Comparison of ENCODE assay signal across 16 cellular contexts in genomic region chrX:20454117-20454516, GRCh38.
DNase-seq lines count a peak whose midpoint lies in the region; ATAC-seq and TF ChIP-seq lines count a peak whose summit lies in the region.
"Had no signal": no experiment of that assay in that cellular context is flagged by ENCODE, and none has a peak within 500 bp of the region (broad histone marks: within the 10 kb centered on the region; RNA-seq: fewer than 3 reads in every experiment).

No MANE protein-coding gene starts in this region.

- peak overlapping the region; percentile 7 to 91 for H3K27ac Mint-ChIP-seq in effector memory CD8-positive, alpha-beta T cell
- H3K27ac Mint-ChIP-seq: brain had no signal

- no peaks in the 10 kb centered on the region for H3K36me3 Mint-ChIP-seq in effector memory CD8-positive, alpha-beta T cell (ENCODE audit: insufficient read depth)
- H3K36me3 Mint-ChIP-seq: brain had no signal

- no peaks in the 10 kb centered on the region for H3K27me3 ChIP-seq in SJSA1 (replicated peaks)
- no peaks in the 10 kb centered on the region for H3K27me3 ChIP-seq in body of pancreas
- H3K27me3 ChIP-seq: SJCRH30 had no signal

- WGBS in body of pancreas, 2 donors, result 53 to 72% methylated on average over 3 of the region's 3 CpGs

- H3K4me3 ChIP-seq in SJSA1, result no peak overlapping the region
- no peak overlapping the region for H3K4me3 ChIP-seq in body of pancreas
- H3K4me3 ChIP-seq: psoas muscle, SJCRH30 had no signal

- TF ChIP-seq CTCF in body of pancreas (IDR thresholded peaks at IDR 0.05), result no peak

- H3K4me3 Mint-ChIP-seq in effector memory CD8-positive, alpha-beta T cell, result peak overlapping the region; percentile 9 to 45
- H3K4me3 Mint-ChIP-seq: brain had no signal

- no peak for TF ChIP-seq POLR2A in body of pancreas (IDR thresholded peaks at IDR 0.05)

- H3K4me1 Mint-ChIP-seq in effector memory CD8-positive, alpha-beta T cell (ENCODE audit: low read depth in 2 of 2), result peaks cover 16 to 26% of the 10 kb centered on the region in 2 donors
- H3K4me1 Mint-ChIP-seq: brain had no signal

- H3K27me3 Mint-ChIP-seq in effector memory CD8-positive, alpha-beta T cell, result no peaks in the 10 kb centered on the region
- H3K27me3 Mint-ChIP-seq: brain had no signal

- H3K27ac ChIP-seq in SJSA1 (no peak overlapping the region), body of pancreas (no peak overlapping the region)
- H3K27ac ChIP-seq: psoas muscle, SJCRH30 had no signal

- intact Hi-C loops in body of pancreas (cut with DNase I), result no loop called here

- DNase-seq in stimulated activated CD4-positive, alpha-beta T cell treated with anti-CD3 and anti-CD28 coated beads, Interleukin-4, amount 100 ng/mL, for 24 hours, result peak; percentile 6
- no peak for DNase-seq in stimulated activated CD4-positive, alpha-beta T cell treated with anti-CD3 and anti-CD28 coated beads, Interleukin-2, amount 100 ng/mL, for 48 hours
- peak; percentile 26 to 42 for DNase-seq in SJSA1 (ENCODE audit: low read depth in 1 of 2, low spot score in 2 of 2)
- no peak for DNase-seq in effector memory CD8-positive, alpha-beta T cell
- DNase-seq in epidermal melanocyte (ENCODE audit: insufficient read length, low spot score), result no peak
- no peak for DNase-seq in DMS 273 treated with DMSO at 0.1 percent for 48 hours (lab: John Stamatoyannopoulos, UW)
- DNase-seq in NCI-H2227 treated with DMSO at 0.1 percent for 48 hours (lab: John Stamatoyannopoulos, UW), result no peak
- DNase-seq in body of pancreas, result no peak
- DNase-seq: DMS79 treated with DMSO at 0.1 percent for 48 hours; left cardiac atrium; NCI-H2081; NCI-H774; psoas muscle; SJCRH30; stimulated activated CD8-positive, alpha-beta memory T cell treated with anti-CD3 and anti-CD28 coated beads, Interleukin-4, amount 100 ng/mL, for 48 hours had no signal

- H3K9me3 Mint-ChIP-seq in effector memory CD8-positive, alpha-beta T cell, result no peaks in the 10 kb centered on the region

- H3K9me3 ChIP-seq in SJSA1 (replicated peaks) (no peaks in the 10 kb centered on the region), body of pancreas (no peaks in the 10 kb centered on the region)
- H3K9me3 ChIP-seq: psoas muscle, SJCRH30 had no signal

- ATAC-seq in effector memory CD8-positive, alpha-beta T cell (replicated peaks), result peak; percentile 62
- ATAC-seq in body of pancreas, result no peak
- ATAC-seq: psoas muscle had no signal

- no peaks in the 10 kb centered on the region for H3K36me3 ChIP-seq in SJSA1
- H3K36me3 ChIP-seq in body of pancreas (replicated peaks in 1 of 2; ENCODE audit: insufficient read depth in 1 of 2, low read depth in 2 of 2), result no peaks in the 10 kb centered on the region
- H3K36me3 ChIP-seq: SJCRH30 had no signal

- H3K4me1 ChIP-seq in SJSA1 (replicated peaks) (peaks cover 21% of the 10 kb centered on the region), body of pancreas (no peaks in the 10 kb centered on the region)
- H3K4me1 ChIP-seq: psoas muscle, SJCRH30 had no signal

Comparison
In these comparisons a context has a peak if more than half of its experiments do, and no peak if none do; other contexts are left out.
1. DNase-seq: peak in stimulated activated CD4-positive, alpha-beta T cell treated with anti-CD3 and anti-CD28 coated beads, Interleukin-4, amount 100 ng/mL, for 24 hours (single experiment) and SJSA1 (2 of 2); none in stimulated activated CD4-positive, alpha-beta T cell treated with anti-CD3 and anti-CD28 coated beads, Interleukin-2, amount 100 ng/mL, for 48 hours (0 of 2), effector memory CD8-positive, alpha-beta T cell (0 of 3), epidermal melanocyte (single experiment), DMS 273 treated with DMSO at 0.1 percent for 48 hours (single experiment), NCI-H2227 treated with DMSO at 0.1 percent for 48 hours (single experiment) and body of pancreas (0 of 4).